1 cellular context compared by ENCODE assay signal in the genomic region with DNA sequence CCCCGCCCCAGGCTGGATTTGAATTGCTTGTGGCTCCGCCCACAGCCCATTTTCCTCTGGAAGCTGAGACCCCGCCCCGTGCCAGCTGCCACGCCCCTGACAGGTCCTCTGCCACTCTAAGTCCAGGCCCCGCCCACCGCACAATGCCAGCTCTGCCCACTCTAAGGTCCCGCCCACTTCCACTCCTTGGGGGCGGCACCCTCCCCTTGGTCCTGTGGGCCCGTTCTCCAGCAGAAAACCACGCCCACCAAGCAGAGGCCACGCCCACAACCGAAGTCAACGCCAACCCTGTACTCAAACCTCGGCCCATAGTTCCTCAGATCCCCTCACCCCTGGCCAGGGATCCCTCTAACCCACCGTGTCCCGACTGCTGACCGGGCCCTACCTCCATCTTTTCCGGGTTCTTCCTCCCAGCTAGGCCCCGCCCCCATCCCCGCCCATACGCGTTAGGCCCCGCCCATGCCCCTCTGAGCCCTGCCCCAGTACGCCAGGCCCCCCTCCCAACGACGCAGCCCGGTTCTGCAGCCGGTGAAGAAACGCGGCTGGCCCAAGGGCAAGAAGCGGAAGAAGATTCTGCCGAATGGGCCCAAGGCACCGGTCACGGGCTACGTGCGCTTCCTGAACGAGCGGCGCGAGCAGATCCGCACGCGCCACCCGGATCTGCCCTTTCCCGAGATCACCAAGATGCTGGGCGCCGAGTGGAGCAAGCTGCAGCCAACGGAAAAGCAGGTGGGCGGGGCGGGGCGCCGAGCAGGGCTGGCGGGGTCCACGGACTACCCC.
TF ChIP-seq lines count a peak whose summit lies in the region.

No MANE protein-coding gene starts in this region.

TF ChIP-seq in SK-N-SH, 30 proteins besides CTCF, POLR2A, EP300 and RAD21 (continued from another document):
- TF ChIP-seq, protein P1, sequence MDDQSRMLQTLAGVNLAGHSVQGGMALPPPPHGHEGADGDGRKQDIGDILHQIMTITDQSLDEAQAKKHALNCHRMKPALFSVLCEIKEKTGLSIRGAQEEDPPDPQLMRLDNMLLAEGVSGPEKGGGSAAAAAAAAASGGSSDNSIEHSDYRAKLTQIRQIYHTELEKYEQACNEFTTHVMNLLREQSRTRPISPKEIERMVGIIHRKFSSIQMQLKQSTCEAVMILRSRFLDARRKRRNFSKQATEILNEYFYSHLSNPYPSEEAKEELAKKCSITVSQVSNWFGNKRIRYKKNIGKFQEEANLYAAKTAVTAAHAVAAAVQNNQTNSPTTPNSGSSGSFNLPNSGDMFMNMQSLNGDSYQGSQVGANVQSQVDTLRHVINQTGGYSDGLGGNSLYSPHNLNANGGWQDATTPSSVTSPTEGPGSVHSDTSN (IDR thresholded peaks at IDR 0.05), result peak; percentile 88
